8 cellular contexts compared by ENCODE assay signal in the genomic region with DNA sequence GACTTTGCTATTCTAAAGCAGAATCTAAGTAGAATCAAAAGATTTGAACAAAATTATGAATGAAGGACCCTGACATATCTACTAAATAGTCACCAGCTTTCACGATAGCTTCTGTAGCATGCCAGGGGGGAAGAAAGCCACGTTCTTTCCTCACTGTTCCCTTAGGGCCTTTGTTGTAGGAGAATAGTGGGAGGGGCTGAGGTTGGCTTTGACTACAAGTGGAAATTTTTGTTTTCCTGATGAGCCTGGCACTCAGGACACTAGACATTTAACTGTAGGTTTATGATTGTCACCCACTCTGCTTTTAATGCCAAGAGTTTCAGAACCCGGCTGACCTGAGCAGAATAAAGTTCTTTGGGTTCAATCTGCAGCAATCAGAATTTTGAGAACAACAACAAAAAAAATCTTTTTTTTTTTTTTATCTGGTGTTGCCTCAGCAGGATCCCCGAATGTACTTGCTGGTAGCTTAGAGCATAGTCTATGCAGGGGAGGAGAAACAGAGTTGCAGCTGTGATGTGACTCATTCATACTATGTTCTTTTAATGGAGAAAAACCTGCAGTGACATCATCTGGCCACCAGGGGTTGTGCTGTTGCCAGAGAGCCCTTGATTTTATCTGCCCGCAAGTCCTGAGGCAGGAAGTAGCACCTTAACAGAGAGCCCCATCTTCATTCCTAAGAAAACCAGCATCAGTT. TPM values are rescaled to one million over a fixed set of nuclear protein-coding genes. Genes with fewer than 3 reads are reported as not detected.
DNase-seq lines count a peak whose midpoint lies in the region; ATAC-seq and TF ChIP-seq lines count a peak whose summit lies in the region.

No MANE protein-coding gene starts in this region.

- peaks cover 0 to 88% (median 44%) of the 10 kb centered on the region in 4 donors for H3K4me1 ChIP-seq in tibial artery

- peak; percentile 97 for ATAC-seq in HG03175 (IDR thresholded peaks at IDR 0.05; ENCODE audit: unreplicated experiment)
- ATAC-seq in activated CD8-positive, alpha-beta T cell treated with anti-CD3 and anti-CD28 coated beads, Interleukin-2, amount 10 ng/mL, durations not matched to agents 7 days and 5 days: peak; percentile 85
- peak; percentile 94 for ATAC-seq in esophagus mucosa

- H3K27me3 ChIP-seq in tibial artery: no peaks in the 10 kb centered on the region

- no peak overlapping the region for H3K27ac ChIP-seq in tibial artery

- TF ChIP-seq CTCF in nephron (IDR thresholded peaks at IDR 0.05; ENCODE audit: unreplicated experiment in 3 of 3) (peak; percentile 42 to 48 (median 47)), tibial artery (IDR thresholded peaks at IDR 0.05) (peak; percentile 55 to 62)

- POLR2A ChIA-PET in activated CD8-positive, alpha-beta T cell treated with anti-CD3 and anti-CD28 coated beads, Interleukin-2, amount 10 ng/mL, durations not matched to agents 7 days and 5 days (lab: Charles Lee): no interaction called here

- DNase-seq in CMK (ENCODE audit: low read depth) (peak; percentile 24), GM19238 (ENCODE audit: insufficient read length, low spot score) (peak; percentile 7), NCI-H774 (lab: John Stamatoyannopoulos, UW) (peak; percentile 29), tibial artery (peak; percentile 56 to 80)
- peak; percentile 72 for DNase-seq in activated CD8-positive, alpha-beta T cell treated with anti-CD3 and anti-CD28 coated beads, Interleukin-2, amount 10 ng/mL, durations not matched to agents 7 days and 5 days

- H3K27ac Mint-ChIP-seq in activated CD8-positive, alpha-beta T cell treated with anti-CD3 and anti-CD28 coated beads, Interleukin-2, amount 10 ng/mL, durations not matched to agents 7 days and 5 days: no peak overlapping the region
- H3K27ac Mint-ChIP-seq in nephron: no peak overlapping the region

- intact Hi-C loops in tibial artery (cut with DNase I; ENCODE audit: low total_unique reads): no loop called here

- no peaks in the 10 kb centered on the region for H3K36me3 Mint-ChIP-seq in activated CD8-positive, alpha-beta T cell treated with anti-CD3 and anti-CD28 coated beads, Interleukin-2, amount 10 ng/mL, durations not matched to agents 7 days and 5 days (ENCODE audit: low read depth)
- no peaks in the 10 kb centered on the region for H3K36me3 Mint-ChIP-seq in nephron (ENCODE audit: low read depth)

- H3K4me1 Mint-ChIP-seq in activated CD8-positive, alpha-beta T cell treated with anti-CD3 and anti-CD28 coated beads, Interleukin-2, amount 10 ng/mL, durations not matched to agents 7 days and 5 days (ENCODE audit: low read depth): peaks cover 6% of the 10 kb centered on the region
- peaks cover 18% of the 10 kb centered on the region for H3K4me1 Mint-ChIP-seq in nephron

- no peak overlapping the region for H3K4me3 ChIP-seq in tibial artery

- CTCF ChIA-PET in activated CD8-positive, alpha-beta T cell treated with anti-CD3 and anti-CD28 coated beads, Interleukin-2, amount 10 ng/mL, durations not matched to agents 7 days and 5 days (lab: Charles Lee): interaction anchor here (0.6 to 1.5 kb wide), 7 partner anchors 10 to 589 kb away, joined by 3 to 5 read pairs (median 3); no protein-coding TSS in a partner anchor

- H3K9me3 ChIP-seq in tibial artery: no peaks in the 10 kb centered on the region

- H3K4me3 Mint-ChIP-seq in activated CD8-positive, alpha-beta T cell treated with anti-CD3 and anti-CD28 coated beads, Interleukin-2, amount 10 ng/mL, durations not matched to agents 7 days and 5 days: no peak overlapping the region
- H3K4me3 Mint-ChIP-seq in nephron: no peak overlapping the region

- no peaks in the 10 kb centered on the region for H3K9me3 Mint-ChIP-seq in activated CD8-positive, alpha-beta T cell treated with anti-CD3 and anti-CD28 coated beads, Interleukin-2, amount 10 ng/mL, durations not matched to agents 7 days and 5 days (ENCODE audit: insufficient read depth)
- H3K9me3 Mint-ChIP-seq in nephron: no peaks in the 10 kb centered on the region

- H3K27me3 Mint-ChIP-seq in activated CD8-positive, alpha-beta T cell treated with anti-CD3 and anti-CD28 coated beads, Interleukin-2, amount 10 ng/mL, durations not matched to agents 7 days and 5 days (ENCODE audit: low read depth): peaks cover 12% of the 10 kb centered on the region
- no peaks in the 10 kb centered on the region for H3K27me3 Mint-ChIP-seq in nephron (ENCODE audit: low read depth)

- no peaks in the 10 kb centered on the region for H3K36me3 ChIP-seq in tibial artery

RNA-seq across cellular contexts. Expression of gene TPD52L1, which starts 38.5 kb away (rescaled TPM):
- total RNA-seq in activated CD8-positive, alpha-beta T cell treated with anti-CD3 and anti-CD28 coated beads, Interleukin-2, amount 10 ng/mL, durations not matched to agents 7 days and 5 days: not detected
- 217 TPM for total RNA-seq in esophagus mucosa

Comparison
In these comparisons a context has a peak if more than half of its experiments do, and no peak if none do; other contexts are left out.
1. DNase-seq: peak in every context shown above with its lines; median percentile 72 in activated CD8-positive, alpha-beta T cell treated with anti-CD3 and anti-CD28 coated beads, Interleukin-2, amount 10 ng/mL, durations not matched to agents 7 days and 5 days; 68 in tibial artery; 29 in NCI-H774; 24 in CMK; 7 in GM19238.
2. RNA of gene TPD52L1, which starts 38.5 kb away (total RNA-seq): 217 TPM in esophagus mucosa (single experiment); not detected in activated CD8-positive, alpha-beta T cell treated with anti-CD3 and anti-CD28 coated beads, Interleukin-2, amount 10 ng/mL, durations not matched to agents 7 days and 5 days; every median in the first group is over 100 times any median in the second.
3. Peak in every context shown above with its lines, with median percentiles within 50 percentile points of each other: ATAC-seq.